In the genomic region with DNA sequence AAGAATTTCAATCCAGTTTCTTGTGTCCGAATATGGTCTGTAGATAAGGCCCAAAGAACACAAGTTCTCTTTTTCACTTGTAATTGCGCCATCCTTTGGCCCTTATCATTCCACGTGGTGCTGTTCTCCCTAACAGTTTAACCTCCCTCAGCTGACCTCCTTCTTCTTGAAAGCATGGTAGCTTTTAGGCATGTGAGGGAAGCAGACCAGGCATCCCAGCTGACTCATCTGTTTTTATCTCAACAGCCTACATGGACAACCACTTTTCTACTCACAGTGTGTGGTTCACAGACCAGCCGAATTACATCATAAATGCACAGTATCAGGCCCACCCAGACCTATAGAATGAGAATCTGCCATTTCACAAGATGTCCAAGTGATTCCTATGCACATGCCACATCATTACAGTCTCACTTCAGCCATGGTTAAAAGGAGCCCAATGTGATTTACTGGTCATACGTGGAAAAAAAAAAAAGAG, we compare ENCODE assay signal across 1 cellular context.
TF ChIP-seq lines count a peak whose summit lies in the region.

No MANE protein-coding gene starts in this region.

TF ChIP-seq in HepG2, 621 proteins besides CTCF, POLR2A, EP300 and RAD21 (continued from another document and continues in another):
- TF ChIP-seq TIGD3 (CRISPR knock-in tag; IDR thresholded peaks at IDR 0.05; ENCODE audit: borderline replicate concordance) = no peak
- TF ChIP-seq RXRA (CRISPR knock-in tag; IDR thresholded peaks at IDR 0.05) = peak; percentile 54; the same call in 1 of the 2 replicates
- 0 out of 2 replicates have a peak, but pooled peaks have one; percentile 25 for TF ChIP-seq ZNF160 (CRISPR knock-in tag; IDR thresholded peaks at IDR 0.05)
- TF ChIP-seq NBN (conservative IDR thresholded peaks at IDR 0.05) = no peak
- peak; percentile 76; the same call in 1 of the 2 replicates for TF ChIP-seq HOXA3 (CRISPR knock-in tag; IDR thresholded peaks at IDR 0.05)
- no peak for TF ChIP-seq TERF1 (CRISPR knock-in tag; IDR thresholded peaks at IDR 0.05)
- TF ChIP-seq PLSCR1 (CRISPR knock-in tag; IDR thresholded peaks at IDR 0.05; ENCODE audit: borderline replicate concordance) = 0 out of 2 replicates have a peak, but pooled peaks have one; percentile 59
- TF ChIP-seq ZNF816 (CRISPR knock-in tag; IDR thresholded peaks at IDR 0.05; ENCODE audit: borderline replicate concordance) = no peak
- no peak for TF ChIP-seq ZNF572 (CRISPR knock-in tag; IDR thresholded peaks at IDR 0.05)
- no peak for TF ChIP-seq TOE1 (CRISPR knock-in tag; IDR thresholded peaks at IDR 0.05)
- no peak for TF ChIP-seq ZNF629 (CRISPR knock-in tag; conservative IDR thresholded peaks at IDR 0.05)
- TF ChIP-seq RARG (CRISPR knock-in tag; IDR thresholded peaks at IDR 0.05; ENCODE audit: low read depth) = no peak
- TF ChIP-seq ZFP36 (IDR thresholded peaks at IDR 0.05; ENCODE audit: borderline replicate concordance, low read depth, low read length, partially characterized antibody) = no peak
- peak; percentile 57; the same call in 1 of the 2 replicates for TF ChIP-seq ZMYM4 (CRISPR knock-in tag; IDR thresholded peaks at IDR 0.05)
- TF ChIP-seq SMARCE1 (IDR thresholded peaks at IDR 0.05; ENCODE audit: borderline replicate concordance) = no peak
- TF ChIP-seq, protein P1, sequence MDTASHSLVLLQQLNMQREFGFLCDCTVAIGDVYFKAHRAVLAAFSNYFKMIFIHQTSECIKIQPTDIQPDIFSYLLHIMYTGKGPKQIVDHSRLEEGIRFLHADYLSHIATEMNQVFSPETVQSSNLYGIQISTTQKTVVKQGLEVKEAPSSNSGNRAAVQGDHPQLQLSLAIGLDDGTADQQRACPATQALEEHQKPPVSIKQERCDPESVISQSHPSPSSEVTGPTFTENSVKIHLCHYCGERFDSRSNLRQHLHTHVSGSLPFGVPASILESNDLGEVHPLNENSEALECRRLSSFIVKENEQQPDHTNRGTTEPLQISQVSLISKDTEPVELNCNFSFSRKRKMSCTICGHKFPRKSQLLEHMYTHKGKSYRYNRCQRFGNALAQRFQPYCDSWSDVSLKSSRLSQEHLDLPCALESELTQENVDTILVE (CRISPR knock-in tag; IDR thresholded peaks at IDR 0.05) = peak; percentile 82; the same call in 1 of the 2 replicates
- TF ChIP-seq ZNF335 (CRISPR knock-in tag; IDR thresholded peaks at IDR 0.05) = 0 out of 2 replicates have a peak, but pooled peaks have one; percentile 28
- TF ChIP-seq MIER3 (CRISPR knock-in tag; IDR thresholded peaks at IDR 0.05; ENCODE audit: borderline replicate concordance) = peak; percentile 90; the same call in 1 of the 2 replicates
- TF ChIP-seq CBX5 (CRISPR knock-in tag; IDR thresholded peaks at IDR 0.05; ENCODE audit: borderline replicate concordance) = no peak
- TF ChIP-seq ZNF652 (CRISPR knock-in tag; IDR thresholded peaks at IDR 0.05; ENCODE audit: borderline replicate concordance, low read depth) = no peak
- no peak for TF ChIP-seq ZNF75D (CRISPR knock-in tag; IDR thresholded peaks at IDR 0.05; ENCODE audit: borderline replicate concordance)
- no peak for TF ChIP-seq THYN1 (CRISPR knock-in tag; IDR thresholded peaks at IDR 0.05; ENCODE audit: borderline replicate concordance, low read depth)
- peak; percentile 89 for TF ChIP-seq HMG20A (CRISPR knock-in tag; IDR thresholded peaks at IDR 0.05; ENCODE audit: borderline replicate concordance)
- TF ChIP-seq, protein P2, sequence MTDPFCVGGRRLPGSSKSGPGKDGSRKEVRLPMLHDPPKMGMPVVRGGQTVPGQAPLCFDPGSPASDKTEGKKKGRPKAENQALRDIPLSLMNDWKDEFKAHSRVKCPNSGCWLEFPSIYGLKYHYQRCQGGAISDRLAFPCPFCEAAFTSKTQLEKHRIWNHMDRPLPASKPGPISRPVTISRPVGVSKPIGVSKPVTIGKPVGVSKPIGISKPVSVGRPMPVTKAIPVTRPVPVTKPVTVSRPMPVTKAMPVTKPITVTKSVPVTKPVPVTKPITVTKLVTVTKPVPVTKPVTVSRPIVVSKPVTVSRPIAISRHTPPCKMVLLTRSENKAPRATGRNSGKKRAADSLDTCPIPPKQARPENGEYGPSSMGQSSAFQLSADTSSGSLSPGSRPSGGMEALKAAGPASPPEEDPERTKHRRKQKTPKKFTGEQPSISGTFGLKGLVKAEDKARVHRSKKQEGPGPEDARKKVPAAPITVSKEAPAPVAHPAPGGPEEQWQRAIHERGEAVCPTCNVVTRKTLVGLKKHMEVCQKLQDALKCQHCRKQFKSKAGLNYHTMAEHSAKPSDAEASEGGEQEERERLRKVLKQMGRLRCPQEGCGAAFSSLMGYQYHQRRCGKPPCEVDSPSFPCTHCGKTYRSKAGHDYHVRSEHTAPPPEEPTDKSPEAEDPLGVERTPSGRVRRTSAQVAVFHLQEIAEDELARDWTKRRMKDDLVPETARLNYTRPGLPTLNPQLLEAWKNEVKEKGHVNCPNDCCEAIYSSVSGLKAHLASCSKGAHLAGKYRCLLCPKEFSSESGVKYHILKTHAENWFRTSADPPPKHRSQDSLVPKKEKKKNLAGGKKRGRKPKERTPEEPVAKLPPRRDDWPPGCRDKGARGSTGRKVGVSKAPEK (CRISPR knock-in tag; IDR thresholded peaks at IDR 0.05; ENCODE audit: borderline replicate concordance) = no peak
- peak; percentile 46; the same call in 1 of the 2 replicates for TF ChIP-seq ATF2 (CRISPR knock-in tag; IDR thresholded peaks at IDR 0.05)
- TF ChIP-seq, protein P3, sequence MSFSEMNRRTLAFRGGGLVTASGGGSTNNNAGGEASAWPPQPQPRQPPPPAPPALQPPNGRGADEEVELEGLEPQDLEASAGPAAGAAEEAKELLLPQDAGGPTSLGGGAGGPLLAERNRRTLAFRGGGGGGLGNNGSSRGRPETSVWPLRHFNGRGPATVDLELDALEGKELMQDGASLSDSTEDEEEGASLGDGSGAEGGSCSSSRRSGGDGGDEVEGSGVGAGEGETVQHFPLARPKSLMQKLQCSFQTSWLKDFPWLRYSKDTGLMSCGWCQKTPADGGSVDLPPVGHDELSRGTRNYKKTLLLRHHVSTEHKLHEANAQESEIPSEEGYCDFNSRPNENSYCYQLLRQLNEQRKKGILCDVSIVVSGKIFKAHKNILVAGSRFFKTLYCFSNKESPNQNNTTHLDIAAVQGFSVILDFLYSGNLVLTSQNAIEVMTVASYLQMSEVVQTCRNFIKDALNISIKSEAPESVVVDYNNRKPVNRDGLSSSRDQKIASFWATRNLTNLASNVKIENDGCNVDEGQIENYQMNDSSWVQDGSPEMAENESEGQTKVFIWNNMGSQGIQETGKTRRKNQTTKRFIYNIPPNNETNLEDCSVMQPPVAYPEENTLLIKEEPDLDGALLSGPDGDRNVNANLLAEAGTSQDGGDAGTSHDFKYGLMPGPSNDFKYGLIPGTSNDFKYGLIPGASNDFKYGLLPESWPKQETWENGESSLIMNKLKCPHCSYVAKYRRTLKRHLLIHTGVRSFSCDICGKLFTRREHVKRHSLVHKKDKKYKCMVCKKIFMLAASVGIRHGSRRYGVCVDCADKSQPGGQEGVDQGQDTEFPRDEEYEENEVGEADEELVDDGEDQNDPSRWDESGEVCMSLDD (CRISPR knock-in tag; IDR thresholded peaks at IDR 0.05; ENCODE audit: borderline replicate concordance) = no peak
- no peak for TF ChIP-seq MLLT10 (CRISPR knock-in tag; IDR thresholded peaks at IDR 0.05)
- peak; percentile 67; the same call in 1 of the 2 replicates for TF ChIP-seq ZNF710 (CRISPR knock-in tag; IDR thresholded peaks at IDR 0.05; ENCODE audit: borderline replicate concordance)
- no peak for TF ChIP-seq IKZF4 (CRISPR knock-in tag; IDR thresholded peaks at IDR 0.05; ENCODE audit: borderline replicate concordance, low read depth, not compliant biosample characterization)
- no peak for TF ChIP-seq CREB1 (IDR thresholded peaks at IDR 0.05)
- TF ChIP-seq CREB1 (CRISPR knock-in tag; IDR thresholded peaks at IDR 0.05) = peak; percentile 61; the same call in 1 of the 2 replicates
- no peak for TF ChIP-seq NFE2 (CRISPR knock-in tag; IDR thresholded peaks at IDR 0.05)
- peak; percentile 89; the same call in 1 of the 2 replicates for TF ChIP-seq TFDP1 (CRISPR knock-in tag; IDR thresholded peaks at IDR 0.05; ENCODE audit: borderline replicate concordance)
- 0 out of 2 replicates have a peak, but pooled peaks have one; percentile 56 for TF ChIP-seq SNAI1 (CRISPR knock-in tag; IDR thresholded peaks at IDR 0.05; ENCODE audit: borderline replicate concordance)
- TF ChIP-seq, protein P4, sequence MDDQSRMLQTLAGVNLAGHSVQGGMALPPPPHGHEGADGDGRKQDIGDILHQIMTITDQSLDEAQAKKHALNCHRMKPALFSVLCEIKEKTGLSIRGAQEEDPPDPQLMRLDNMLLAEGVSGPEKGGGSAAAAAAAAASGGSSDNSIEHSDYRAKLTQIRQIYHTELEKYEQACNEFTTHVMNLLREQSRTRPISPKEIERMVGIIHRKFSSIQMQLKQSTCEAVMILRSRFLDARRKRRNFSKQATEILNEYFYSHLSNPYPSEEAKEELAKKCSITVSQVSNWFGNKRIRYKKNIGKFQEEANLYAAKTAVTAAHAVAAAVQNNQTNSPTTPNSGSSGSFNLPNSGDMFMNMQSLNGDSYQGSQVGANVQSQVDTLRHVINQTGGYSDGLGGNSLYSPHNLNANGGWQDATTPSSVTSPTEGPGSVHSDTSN (CRISPR knock-in tag; IDR thresholded peaks at IDR 0.05; ENCODE audit: borderline replicate concordance) = no peak
- TF ChIP-seq ZKSCAN5 (CRISPR knock-in tag; IDR thresholded peaks at IDR 0.05) = no peak
- no peak for TF ChIP-seq REPIN1 (CRISPR knock-in tag; IDR thresholded peaks at IDR 0.05; ENCODE audit: borderline replicate concordance, low read depth)
- TF ChIP-seq CAMTA2 (CRISPR knock-in tag; IDR thresholded peaks at IDR 0.05; ENCODE audit: borderline replicate concordance) = no peak
- TF ChIP-seq, protein P5, sequence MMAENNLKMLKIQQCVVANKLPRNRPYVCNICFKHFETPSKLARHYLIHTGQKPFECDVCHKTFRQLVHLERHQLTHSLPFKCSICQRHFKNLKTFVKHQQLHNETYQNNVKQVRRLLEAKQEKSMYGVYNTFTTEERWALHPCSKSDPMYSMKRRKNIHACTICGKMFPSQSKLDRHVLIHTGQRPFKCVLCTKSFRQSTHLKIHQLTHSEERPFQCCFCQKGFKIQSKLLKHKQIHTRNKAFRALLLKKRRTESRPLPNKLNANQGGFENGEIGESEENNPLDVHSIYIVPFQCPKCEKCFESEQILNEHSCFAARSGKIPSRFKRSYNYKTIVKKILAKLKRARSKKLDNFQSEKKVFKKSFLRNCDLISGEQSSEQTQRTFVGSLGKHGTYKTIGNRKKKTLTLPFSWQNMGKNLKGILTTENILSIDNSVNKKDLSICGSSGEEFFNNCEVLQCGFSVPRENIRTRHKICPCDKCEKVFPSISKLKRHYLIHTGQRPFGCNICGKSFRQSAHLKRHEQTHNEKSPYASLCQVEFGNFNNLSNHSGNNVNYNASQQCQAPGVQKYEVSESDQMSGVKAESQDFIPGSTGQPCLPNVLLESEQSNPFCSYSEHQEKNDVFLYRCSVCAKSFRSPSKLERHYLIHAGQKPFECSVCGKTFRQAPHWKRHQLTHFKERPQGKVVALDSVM (CRISPR knock-in tag; IDR thresholded peaks at IDR 0.05) = 0 out of 2 replicates have a peak, but pooled peaks have one; percentile 7
